9 cellular contexts compared by ENCODE assay signal in the genomic region with DNA sequence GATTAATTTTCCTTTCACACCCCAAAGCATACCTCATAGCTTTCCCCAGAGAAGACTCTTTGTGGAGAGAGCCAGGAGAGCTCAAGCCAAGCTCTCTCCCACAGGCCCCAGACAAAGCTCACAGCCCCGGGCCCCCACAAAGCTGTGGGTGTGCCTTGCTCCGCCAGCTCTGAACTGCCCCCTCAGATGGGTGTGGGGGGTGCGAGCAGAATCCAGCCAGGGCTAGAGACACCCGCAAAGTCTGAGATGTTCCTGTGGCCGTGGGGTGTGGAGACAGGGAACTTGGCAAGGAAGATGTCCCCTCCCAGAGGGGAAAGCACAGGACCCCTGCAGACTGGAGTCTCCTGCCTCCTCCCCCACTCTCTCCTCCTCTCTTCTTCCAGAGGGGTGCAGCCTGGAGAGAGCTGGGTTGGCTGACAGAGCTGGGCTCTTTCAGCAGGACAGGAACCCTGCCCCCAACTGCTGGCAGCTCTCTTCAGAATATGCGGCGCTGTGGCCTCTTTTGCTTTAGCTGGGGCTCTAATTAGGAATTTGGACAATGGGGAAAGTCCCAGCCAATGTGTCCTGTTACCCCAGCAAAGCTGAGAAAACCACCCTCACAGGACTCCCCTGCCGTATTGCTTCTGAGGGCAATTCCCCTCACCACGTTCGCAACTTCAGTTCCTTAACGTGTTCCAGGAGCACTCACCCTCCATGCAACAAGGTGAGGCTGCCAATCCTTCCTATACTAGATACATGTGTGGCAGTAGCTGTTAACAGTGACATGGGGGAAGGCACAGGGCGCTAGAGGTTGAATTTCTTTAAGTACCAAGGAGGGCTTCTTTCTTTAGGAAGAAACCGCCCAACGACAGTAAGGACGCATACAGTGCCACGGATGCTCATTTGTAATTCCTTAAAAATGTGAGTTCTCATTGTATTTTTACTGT.
A peak's percentile ranks its signal among the peaks of the same experiment; 100 is the strongest.
DNase-seq lines count a peak whose midpoint lies in the region; ATAC-seq, FAIRE-seq and TF ChIP-seq lines count a peak whose summit lies in the region.
"Had no signal": no experiment of that assay in that cellular context is flagged by ENCODE, and none has a peak within 500 bp of the region (broad histone marks: within the 10 kb centered on the region; RNA-seq: fewer than 3 reads in every experiment).

No MANE protein-coding gene starts in this region.

- no peaks in the 10 kb centered on the region for H3K9me3 ChIP-seq in CD8-positive, alpha-beta memory T cell (ENCODE audit: low read length)
- H3K9me3 ChIP-seq in H1 (ENCODE audit: insufficient read depth in 2 of 2, low read depth in 1 of 2, low read length in 1 of 2): no peaks in the 10 kb centered on the region

- no peak for FAIRE-seq in H1 (lab: Jason Lieb, UNC)

- H4K91ac ChIP-seq in H1 (replicated peaks; ENCODE audit: insufficient read length, low read length): no peak overlapping the region

- no peak for TF ChIP-seq RAD21 in H1 (IDR thresholded peaks at IDR 0.05 in 1 of 2, conservative IDR thresholded peaks at IDR 0.05 in 1 of 2; ENCODE audit: low read depth in 2 of 2, low read length in 2 of 2)

- no peak for DNase-seq in CD8-positive, alpha-beta memory T cell
- DNase-seq in LNCaP clone FGC (ENCODE audit: low read depth) (no peak), H1 (ENCODE audit: low read depth in 1 of 2, low spot score in 2 of 2) (no peak), NCI-H128 (lab: John Stamatoyannopoulos, UW; ENCODE audit: unreplicated experiment) (no peak), GM19240 (ENCODE audit: insufficient read length, low spot score) (no peak)
- peak; percentile 37 for DNase-seq in natural killer cell treated with Interleukin-12 subunit alpha and Interleukin-12 subunit beta and Interleukin-15 and Interleukin-18, amount 100 ng/mL, for 72 hours (ENCODE audit: low spot score)

- H4K5ac ChIP-seq in H1 (ENCODE audit: insufficient read length, low read depth, low read length): no peak overlapping the region

- H3K79me1 ChIP-seq in H1 (ENCODE audit: low read depth, low read length): no peaks in the 10 kb centered on the region

- H3K56ac ChIP-seq in H1 (replicated peaks; ENCODE audit: insufficient read length, low read depth, low read length): no peak overlapping the region

- peak overlapping the region; percentile 93 for H3K18ac ChIP-seq in H1 (ENCODE audit: extremely low read depth, low read length)

- no peaks in the 10 kb centered on the region for H3K36me3 Mint-ChIP-seq in CD8-positive, alpha-beta memory T cell
- H3K36me3 Mint-ChIP-seq in natural killer cell treated with Interleukin-12 subunit alpha and Interleukin-12 subunit beta and Interleukin-15 and Interleukin-18, amount 100 ng/mL, for 72 hours: no peaks in the 10 kb centered on the region

- H2BK120ac ChIP-seq in H1 (replicated peaks; ENCODE audit: low read depth, low read length): peak overlapping the region; percentile 51

- no peak overlapping the region for H3K14ac ChIP-seq in H1 (ENCODE audit: insufficient read length)

- CTCF ChIA-PET in CD8-positive, alpha-beta memory T cell (lab: Charles Lee): no interaction called here
- CTCF ChIA-PET in H1 (lab: Charles Lee; ENCODE audit: partially characterized antibody): interaction anchor here (0.5 to 3.5 kb wide), 15 partner anchors 10 to 796 kb away, joined by 3 to 17 read pairs (median 4); no protein-coding TSS in a partner anchor

- peak overlapping the region; percentile 88 for H2BK20ac ChIP-seq in H1 (ENCODE audit: low read length)

- 31% methylated on average over 16 of the region's 16 CpGs; no CpG with 5 or more reads in 1 of the 2 experiments for WGBS in H1 (ENCODE audit: extremely low coverage in 1 of 2, insufficient coverage in 1 of 2, insufficient read length in 1 of 2, insufficient replicate concordance in 2 of 2, low coverage in 1 of 2, low lambda C conversion rate in 2 of 2, missing lambda C conversion rate in 1 of 2), 2 experiments

- H2AK5ac ChIP-seq in H1 (ENCODE audit: low read depth, low read length): no peak overlapping the region; the same call in 1 of the 2 replicates

- no peaks in the 10 kb centered on the region for H3K27me3 ChIP-seq in CD8-positive, alpha-beta memory T cell (ENCODE audit: insufficient read depth, low read length, poor library complexity, severe bottlenecking)
- peaks cover 0 to 13% (median 7%) of the 10 kb centered on the region in 4 experiments; a peak in 5 of 7 replicates for H3K27me3 ChIP-seq in H1 (replicated peaks in 1 of 4; ENCODE audit: control insufficient read depth in 3 of 4, extremely low read depth in 1 of 4, insufficient read depth in 3 of 4, low read length in 3 of 4)

- peak overlapping the region; percentile 60 for H2AFZ ChIP-seq in H1 (ENCODE audit: low read length)

- H3K27ac Mint-ChIP-seq in CD8-positive, alpha-beta memory T cell: no peak overlapping the region
- peak overlapping the region in 1 of 2 donors; percentile 79 for H3K27ac Mint-ChIP-seq in natural killer cell treated with Interleukin-12 subunit alpha and Interleukin-12 subunit beta and Interleukin-15 and Interleukin-18, amount 100 ng/mL, for 72 hours

- POLR2A ChIA-PET in CD8-positive, alpha-beta memory T cell (lab: Charles Lee): no interaction called here
- POLR2A ChIA-PET in H1 (lab: Charles Lee; ENCODE audit: partially characterized antibody): interaction anchor here (0.8 to 1.5 kb wide), 5 partner anchors 12 to 170 kb away, joined by 3 to 4 read pairs (median 3); partner anchors contain the start of genes COL4A1 and COL4A2

- no peak overlapping the region for H4K8ac ChIP-seq in H1 (ENCODE audit: extremely low read depth, insufficient read depth, low read length)

- H3K79me2 ChIP-seq in H1 (ENCODE audit: control insufficient read depth in 1 of 2, insufficient read depth in 2 of 2, low read length in 2 of 2): no peaks in the 10 kb centered on the region
- H3K79me2 ChIP-seq: parathyroid adenoma had no signal

- H3K4me3 Mint-ChIP-seq in CD8-positive, alpha-beta memory T cell: peak overlapping the region in 4 of 7 donors; percentile 65 to 72 (median 66)
- H3K4me3 Mint-ChIP-seq in natural killer cell treated with Interleukin-12 subunit alpha and Interleukin-12 subunit beta and Interleukin-15 and Interleukin-18, amount 100 ng/mL, for 72 hours: peak overlapping the region; percentile 83

- peak overlapping the region; percentile 66; the same call in 1 of the 2 replicates for H2BK15ac ChIP-seq in H1 (ENCODE audit: low read length)

- H2BK12ac ChIP-seq in H1 (ENCODE audit: low read depth, low read length): peak overlapping the region; percentile 99

- peak overlapping the region; percentile 69 to 95 for H3K4me2 ChIP-seq in H1 (ENCODE audit: insufficient read depth in 1 of 2, low read depth in 2 of 2, low read length in 2 of 2)

- peaks cover 12 to 40% of the 10 kb centered on the region in 2 donors for H3K27me3 Mint-ChIP-seq in CD8-positive, alpha-beta memory T cell
- peaks cover 18 to 38% of the 10 kb centered on the region in 2 donors for H3K27me3 Mint-ChIP-seq in natural killer cell treated with Interleukin-12 subunit alpha and Interleukin-12 subunit beta and Interleukin-15 and Interleukin-18, amount 100 ng/mL, for 72 hours

- H3K4me1 ChIP-seq in CD8-positive, alpha-beta memory T cell (ENCODE audit: insufficient read depth, low read length): peaks cover 6% of the 10 kb centered on the region
- peaks cover 14 to 32% (median 28%) of the 10 kb centered on the region in 4 experiments for H3K4me1 ChIP-seq in H1 (replicated peaks in 1 of 4; ENCODE audit: control insufficient read depth in 3 of 4, insufficient read depth in 4 of 4, low read length in 3 of 4)
- H3K4me1 ChIP-seq: parathyroid adenoma had no signal

- no peak overlapping the region for H3K4me3 ChIP-seq in CD8-positive, alpha-beta memory T cell (ENCODE audit: low read length)
- H3K4me3 ChIP-seq in LNCaP clone FGC (ENCODE audit: low read depth, low read length) (peak overlapping the region; percentile 65; the same call in 1 of the 2 replicates), H1 (ENCODE audit: extremely low read depth in 1 of 4, insufficient read depth in 2 of 4, low read depth in 3 of 4, low read length in 4 of 4) (peak overlapping the region; percentile 7 to 78 (median 64); a peak in 6 of 8 replicates)

- H3K4me1 Mint-ChIP-seq in CD8-positive, alpha-beta memory T cell: peaks cover 8 to 18% (median 11%) of the 10 kb centered on the region in 3 donors
- peaks cover 11 to 14% of the 10 kb centered on the region in 2 donors for H3K4me1 Mint-ChIP-seq in natural killer cell treated with Interleukin-12 subunit alpha and Interleukin-12 subunit beta and Interleukin-15 and Interleukin-18, amount 100 ng/mL, for 72 hours (ENCODE audit: low read depth in 2 of 2)

- no peak overlapping the region for H3K4ac ChIP-seq in H1 (replicated peaks; ENCODE audit: insufficient read length, low read depth, low read length)

- H3K9ac ChIP-seq in H1 (replicated peaks in 1 of 4; ENCODE audit: extremely low read depth in 1 of 4, low read depth in 3 of 4, low read length in 3 of 4): no peak overlapping the region
- H3K9ac ChIP-seq: parathyroid adenoma had no signal

- no peak overlapping the region for H3K27ac ChIP-seq in CD8-positive, alpha-beta memory T cell (ENCODE audit: low read depth, low read length)
- no peak overlapping the region for H3K27ac ChIP-seq in H1 (ENCODE audit: low read depth, low read length)
- H3K27ac ChIP-seq: parathyroid adenoma had no signal

- no peak for ATAC-seq in natural killer cell treated with Interleukin-12 subunit alpha and Interleukin-12 subunit beta and Interleukin-15 and Interleukin-18, amount 100 ng/mL, for 72 hours
- ATAC-seq in GM18498 (IDR thresholded peaks at IDR 0.05; ENCODE audit: unreplicated experiment) (no peak), HG03108 (IDR thresholded peaks at IDR 0.05; ENCODE audit: unreplicated experiment) (no peak)

- no peak for TF ChIP-seq EP300 in H1 (IDR thresholded peaks at IDR 0.05; ENCODE audit: borderline replicate concordance in 1 of 2, low read depth in 2 of 2, low read length in 2 of 2)

- peak overlapping the region; percentile 45; the same call in 1 of the 2 replicates for H2BK5ac ChIP-seq in H1 (ENCODE audit: low read depth, low read length)

- peaks cover 12% of the 10 kb centered on the region for H3K23me2 ChIP-seq in H1 (ENCODE audit: low read depth, low read length)

- no peak overlapping the region for H3K23ac ChIP-seq in H1 (ENCODE audit: insufficient read length)

- TF ChIP-seq POLR2A in H1 (IDR thresholded peaks at IDR 0.05; ENCODE audit: control extremely low read depth in 1 of 2, low read depth in 2 of 2, low read length in 2 of 2): no peak

- H4K20me1 ChIP-seq in H1 (replicated peaks in 1 of 2; ENCODE audit: control insufficient read depth in 1 of 2, insufficient read depth in 2 of 2, low read length in 2 of 2): no peaks in the 10 kb centered on the region

- H3K36me3 ChIP-seq in CD8-positive, alpha-beta memory T cell (ENCODE audit: insufficient read depth, low read length): no peaks in the 10 kb centered on the region
- H3K36me3 ChIP-seq in H1 (ENCODE audit: control insufficient read depth in 2 of 4, insufficient read depth in 4 of 4, low read length in 3 of 4): no peaks in the 10 kb centered on the region

- TF ChIP-seq CTCF in LNCaP clone FGC (IDR thresholded peaks at IDR 0.05; ENCODE audit: control insufficient read depth, extremely low read depth, insufficient read depth): no peak
- no peak for TF ChIP-seq CTCF in H1 (IDR thresholded peaks at IDR 0.05; ENCODE audit: control extremely low read depth in 1 of 3, insufficient read depth in 1 of 3, low read depth in 1 of 3, low read length in 3 of 3)

- H3K9me3 Mint-ChIP-seq in CD8-positive, alpha-beta memory T cell: peaks cover 0 to 3% (median 2%) of the 10 kb centered on the region in 5 donors
- no peaks in the 10 kb centered on the region for H3K9me3 Mint-ChIP-seq in natural killer cell treated with Interleukin-12 subunit alpha and Interleukin-12 subunit beta and Interleukin-15 and Interleukin-18, amount 100 ng/mL, for 72 hours
